Comparison of ENCODE assay signal across 8 cellular contexts in the genomic region with DNA sequence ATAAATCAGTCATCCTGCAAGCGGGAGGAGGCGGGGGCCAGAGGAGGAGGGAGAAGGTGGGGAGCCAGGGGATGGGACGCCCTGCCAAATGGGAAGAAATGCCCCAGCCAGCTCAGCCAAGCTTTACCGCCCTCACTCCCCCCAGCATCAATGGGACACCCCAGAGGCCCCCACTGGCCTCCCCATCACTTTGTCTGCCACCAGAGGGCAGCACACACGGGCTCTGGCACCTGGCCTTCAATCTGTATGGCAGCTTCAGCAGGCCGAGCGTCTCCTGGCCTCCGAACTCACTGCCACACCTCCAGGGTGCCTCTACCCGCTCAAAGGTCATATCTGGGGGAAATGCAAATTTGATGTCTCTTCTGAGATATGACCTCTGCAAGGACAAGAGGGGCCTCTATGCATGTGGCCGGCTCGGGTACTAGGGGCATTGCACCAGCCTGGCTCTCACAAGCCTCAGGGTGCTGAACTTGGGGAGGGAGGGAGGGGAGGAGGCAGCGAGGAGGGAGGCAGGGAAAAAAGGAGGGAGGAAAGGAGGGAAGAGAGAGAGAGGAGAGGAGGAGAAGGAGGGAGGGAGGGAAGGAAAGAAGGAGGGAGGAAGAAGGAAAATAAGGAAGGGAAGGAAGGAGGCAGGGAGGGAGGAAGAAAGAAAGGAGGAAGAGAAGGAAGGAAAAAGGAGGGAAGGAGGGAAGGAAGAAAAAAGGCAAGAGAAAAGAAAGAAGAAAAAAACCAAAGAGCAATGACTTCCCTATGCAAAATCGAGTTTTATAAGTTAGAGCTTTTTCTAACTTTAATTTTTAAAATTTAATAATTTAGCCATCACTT. TPM values are rescaled to one million over a fixed set of nuclear protein-coding genes. Genes with fewer than 3 reads are reported as not detected.
DNase-seq lines count a peak whose midpoint lies in the region; ATAC-seq and TF ChIP-seq lines count a peak whose summit lies in the region.

No MANE protein-coding gene starts in this region.

- peaks cover 87% of the 10 kb centered on the region for H3K27me3 Mint-ChIP-seq in mesothelial cell of epicardium (ENCODE audit: low read depth)

- TF ChIP-seq CTCF in mesothelial cell of epicardium (IDR thresholded peaks at IDR 0.05; ENCODE audit: unreplicated experiment): peak; percentile 37

- peak; percentile 61 for ATAC-seq in GM21723 (IDR thresholded peaks at IDR 0.05; ENCODE audit: unreplicated experiment)

- no peaks in the 10 kb centered on the region for H3K9me3 Mint-ChIP-seq in mesothelial cell of epicardium

- no peaks in the 10 kb centered on the region for H3K36me3 Mint-ChIP-seq in mesothelial cell of epicardium

- DNase-seq in COLO829 (ENCODE audit: low spot score) (peak; percentile 57), NCI-H345 (lab: John Stamatoyannopoulos, UW) (peak; percentile 57), mesothelial cell of epicardium (ENCODE audit: low spot score in 2 of 2, unreplicated experiment in 2 of 2) (peak in 1 of 2 experiments; percentile 64), DMS114 treated with DMSO at 0.1 percent for 48 hours (lab: John Stamatoyannopoulos, UW; ENCODE audit: unreplicated experiment) (no peak)
- peak; percentile 76 for DNase-seq in activated CD4-positive, alpha-beta T cell treated with anti-CD3 and anti-CD28 coated beads, Interleukin-2, amount 50 U/mL, for 48 hours
- peak; percentile 42 for DNase-seq in effector CD8-positive, alpha-beta T cell (lab: John Stamatoyannopoulos, UW)
- DNase-seq in stimulated activated CD8-positive, alpha-beta memory T cell treated with anti-CD3 and anti-CD28 coated beads, Interleukin-4, amount 100 ng/mL, for 4 hours (ENCODE audit: low read depth in 2 of 2, low spot score in 1 of 2): peak; percentile 21 to 27

- no peak overlapping the region for H3K27ac Mint-ChIP-seq in mesothelial cell of epicardium

- no peak overlapping the region for H3K4me3 Mint-ChIP-seq in mesothelial cell of epicardium

- H3K4me1 Mint-ChIP-seq in mesothelial cell of epicardium: peaks cover 2% of the 10 kb centered on the region

RNA-seq across cellular contexts. Expression of a gene that starts 0.7 kb away (rescaled TPM):
- not detected in 3 replicates for total RNA-seq in mesothelial cell of epicardium

RNA-seq across cellular contexts. Expression of a gene that starts 33.4 kb away (rescaled TPM):
- 65.1 to 68.5 TPM (median 67.6 TPM) in 3 replicates for total RNA-seq in mesothelial cell of epicardium

RNA-seq across cellular contexts. Expression of a gene that starts 53.0 kb away (rescaled TPM):
- total RNA-seq in mesothelial cell of epicardium: 80.0 to 85.3 TPM (median 80.2 TPM) in 3 replicates
